8 cellular contexts compared by ENCODE assay signal in the genomic region with DNA sequence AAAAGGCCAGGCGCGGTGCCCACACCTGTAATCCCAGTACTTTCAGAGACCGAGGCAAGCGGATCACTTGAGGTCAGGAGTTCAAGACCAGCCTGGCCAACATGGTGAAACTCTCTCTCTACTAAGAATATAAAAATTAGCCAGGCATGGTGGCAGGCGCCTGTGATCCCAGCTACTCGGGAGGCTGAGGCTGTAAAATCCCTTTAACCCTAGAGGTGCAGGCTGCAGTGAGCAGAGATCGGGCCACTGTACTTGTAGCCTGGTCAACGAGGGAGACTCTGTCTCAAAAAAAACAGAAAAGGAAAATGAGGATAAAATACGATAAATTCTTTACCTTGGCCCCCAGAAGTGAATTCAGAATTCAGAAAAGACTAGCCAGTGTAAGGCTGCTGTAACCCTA. TPM values are rescaled to one million over a fixed set of nuclear protein-coding genes. Genes with fewer than 3 reads are reported as not detected.
A peak's percentile ranks its signal among the peaks of the same experiment; 100 is the strongest.
DNase-seq lines count a peak whose midpoint lies in the region; ATAC-seq and TF ChIP-seq lines count a peak whose summit lies in the region.

No MANE protein-coding gene starts in this region.

- H3K9me3 ChIP-seq in cardiac muscle cell (ENCODE audit: low read depth): no peaks in the 10 kb centered on the region
- no peaks in the 10 kb centered on the region for H3K9me3 ChIP-seq in mesenchymal stem cell (ENCODE audit: control insufficient read depth, low read length)
- H3K9me3 ChIP-seq in upper lobe of left lung: no peaks in the 10 kb centered on the region

- H2AFZ ChIP-seq in mesenchymal stem cell (ENCODE audit: low read depth, low read length): no peak overlapping the region

- no peak for TF ChIP-seq POLR2A in upper lobe of left lung (IDR thresholded peaks at IDR 0.05)

- H3K14ac ChIP-seq in mesenchymal stem cell (ENCODE audit: low read length in 2 of 2): no peak overlapping the region

- H3K23ac ChIP-seq in mesenchymal stem cell (ENCODE audit: low read length in 2 of 2): no peak overlapping the region

- H3K4ac ChIP-seq in mesenchymal stem cell (ENCODE audit: low read depth in 1 of 2, low read length in 2 of 2): no peak overlapping the region

- H3K18ac ChIP-seq in mesenchymal stem cell (ENCODE audit: low read depth in 1 of 2, low read length in 2 of 2): no peak overlapping the region

- H2BK120ac ChIP-seq in mesenchymal stem cell (ENCODE audit: low read depth, low read length): no peak overlapping the region

- peak overlapping the region; percentile 87 for H3K4me3 ChIP-seq in cardiac muscle cell
- H3K4me3 ChIP-seq in astrocyte of the spinal cord (ENCODE audit: low read depth, low read length): peak overlapping the region; percentile 64
- peak overlapping the region in 1 of 2 experiments; percentile 98 for H3K4me3 ChIP-seq in mesenchymal stem cell (ENCODE audit: insufficient read depth in 1 of 2, low read depth in 1 of 2, low read length in 2 of 2)
- peak overlapping the region in 3 of 4 donors; percentile 90 to 96 (median 93) for H3K4me3 ChIP-seq in upper lobe of left lung

- H4K91ac ChIP-seq in mesenchymal stem cell (ENCODE audit: low read length): no peak overlapping the region

- ATAC-seq in left cardiac atrium (no peak), upper lobe of left lung (ENCODE audit: low FRiP score in 2 of 2) (no peak), GM18520 (IDR thresholded peaks at IDR 0.05; ENCODE audit: unreplicated experiment) (no peak), HG03095 (IDR thresholded peaks at IDR 0.05; ENCODE audit: unreplicated experiment) (no peak)

- H3K79me1 ChIP-seq in mesenchymal stem cell (replicated peaks; ENCODE audit: low read length, poor library complexity, severe bottlenecking): peaks cover 12% of the 10 kb centered on the region

- H3K4me2 ChIP-seq in mesenchymal stem cell (ENCODE audit: low read length, poor library complexity, severe bottlenecking): peak overlapping the region; percentile 86

- 72% methylated on average over 9 of the region's 9 CpGs for WGBS in mesenchymal stem cell
- WGBS in upper lobe of left lung, 2 donors: 62 to 68% methylated on average over 9 of the region's 9 CpGs

- H3K27me3 ChIP-seq in cardiac muscle cell (no peaks in the 10 kb centered on the region), mesenchymal stem cell (ENCODE audit: control insufficient read depth in 1 of 2, insufficient read depth in 1 of 2, low read length in 2 of 2) (no peaks in the 10 kb centered on the region), upper lobe of left lung (no peaks in the 10 kb centered on the region)

- H3K27ac ChIP-seq in cardiac muscle cell: no peak overlapping the region
- no peak overlapping the region for H3K27ac ChIP-seq in mesenchymal stem cell (ENCODE audit: low read length, poor library complexity, severe bottlenecking)
- peak overlapping the region in 3 of 4 donors; percentile 97 to 98 (median 98) for H3K27ac ChIP-seq in upper lobe of left lung

- H3K9ac ChIP-seq in mesenchymal stem cell (ENCODE audit: low read length): peak overlapping the region; percentile 99

- in situ Hi-C loops in astrocyte of the spinal cord (cut with HindIII; ENCODE audit: low sequenced_read_pairs): no loop called here

- no peak overlapping the region for H2BK5ac ChIP-seq in mesenchymal stem cell (ENCODE audit: low read depth, low read length, poor library complexity, severe bottlenecking)

- H2BK12ac ChIP-seq in mesenchymal stem cell (ENCODE audit: low read length in 2 of 2): no peak overlapping the region

- no peaks in the 10 kb centered on the region for H3K36me3 ChIP-seq in cardiac muscle cell
- H3K36me3 ChIP-seq in mesenchymal stem cell (ENCODE audit: control insufficient read depth in 1 of 2, insufficient read depth in 2 of 2, low read depth in 1 of 2, low read length in 2 of 2): no peaks in the 10 kb centered on the region
- H3K36me3 ChIP-seq in upper lobe of left lung: no peaks in the 10 kb centered on the region

- DNase-seq in cardiac muscle cell (ENCODE audit: low read depth in 1 of 2, low spot score in 1 of 2) (no peak), left cardiac atrium (no peak), astrocyte of the spinal cord (ENCODE audit: low read depth, low spot score) (no peak), mesenchymal stem cell (peak; percentile 19), upper lobe of left lung (no peak), NCI-H69 (lab: John Stamatoyannopoulos, UW) (no peak)

- TF ChIP-seq CTCF in cardiac muscle cell (IDR thresholded peaks at IDR 0.05; ENCODE audit: low read depth, low read length) (no peak), astrocyte of the spinal cord (IDR thresholded peaks at IDR 0.05; ENCODE audit: low read depth, low read length) (no peak), upper lobe of left lung (IDR thresholded peaks at IDR 0.05) (no peak)

- no peak overlapping the region for H4K8ac ChIP-seq in mesenchymal stem cell (ENCODE audit: low read length)

- intact Hi-C loops in left cardiac atrium (cut with DNase I): loop anchor here in 1 of 2 donors (5.0 kb wide), 1 partner anchor 64 kb away; the partner anchor contains the start of genes GART and SON

- no peak overlapping the region for H2AK5ac ChIP-seq in mesenchymal stem cell (ENCODE audit: low read length, severe bottlenecking)

- TF ChIP-seq EP300 in upper lobe of left lung (IDR thresholded peaks at IDR 0.05): no peak

- H3K4me1 ChIP-seq in cardiac muscle cell (ENCODE audit: low read depth): peaks cover 10% of the 10 kb centered on the region
- H3K4me1 ChIP-seq in mesenchymal stem cell (ENCODE audit: control insufficient read depth, insufficient read depth, low read depth, low read length): peaks cover 8% of the 10 kb centered on the region
- peaks cover 13 to 19% (median 16%) of the 10 kb centered on the region in 4 donors for H3K4me1 ChIP-seq in upper lobe of left lung

- no peak overlapping the region for H2BK15ac ChIP-seq in mesenchymal stem cell (ENCODE audit: low read depth, poor library complexity, severe bottlenecking)

RNA-seq across cellular contexts. Expression of gene TMEM50B, which starts 1.6 kb away (rescaled TPM):
- total RNA-seq in cardiac muscle cell (50.2 and 100 TPM in 2 replicates), left cardiac atrium (10 to 100 TPM; 33.1 to 39.7 TPM), upper lobe of left lung (100 to 1,000 TPM in 2 of 6 donors, 10 to 100 TPM in 4; 45.1 to 155 (median 68.0) TPM)
- 85.0 and 138 TPM in 2 replicates for polyA plus RNA-seq in cardiac muscle cell
- 22.9 TPM for polyA plus RNA-seq in mesenchymal stem cell (2013, experiment 1 of 2)
- polyA plus RNA-seq in mesenchymal stem cell (2013, experiment 2 of 2): 24.7 TPM

RNA-seq across cellular contexts. Expression of gene DNAJC28, which starts 13.3 kb away (rescaled TPM):
- total RNA-seq in cardiac muscle cell (1.8 and 2.3 TPM in 2 replicates), left cardiac atrium (1 to 10 TPM; 5.4 to 5.5 TPM), upper lobe of left lung (1 to 10 TPM in 5 of 6 donors, under 1 TPM in 1; 0.55 to 3.1 (median 1.6) TPM)
- 4.8 and 6.6 TPM in 2 replicates for polyA plus RNA-seq in cardiac muscle cell
- 1.9 TPM for polyA plus RNA-seq in mesenchymal stem cell (2013, experiment 1 of 2)
- 2.1 TPM for polyA plus RNA-seq in mesenchymal stem cell (2013, experiment 2 of 2)

Comparison
In these comparisons a context has a peak if more than half of its experiments do, and no peak if none do; other contexts are left out.
1. H3K27ac ChIP-seq: peak in upper lobe of left lung (3 of 4); none in cardiac muscle cell (single experiment) and mesenchymal stem cell (single experiment).